ENCODE assay signal across 21 cellular contexts in the genomic region with DNA sequence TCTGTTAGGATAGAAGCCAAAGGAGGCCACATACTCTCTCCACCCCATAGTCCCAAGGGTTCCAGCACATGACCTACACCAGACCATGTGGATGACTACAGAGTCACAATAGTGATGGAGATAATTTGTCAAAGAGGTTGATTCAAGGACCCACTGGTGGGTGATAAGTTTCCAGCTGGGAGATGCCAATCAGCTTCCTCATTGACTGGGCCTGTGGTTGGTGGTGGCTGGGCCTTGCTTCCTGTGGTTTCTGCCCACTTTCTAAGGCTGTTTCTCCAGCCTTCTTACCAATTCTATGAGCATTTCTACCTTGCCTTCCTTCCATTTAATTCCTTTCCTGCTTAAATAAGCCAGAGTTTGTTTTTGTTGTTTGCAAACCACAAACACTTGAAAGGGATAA.
DNase-seq lines count a peak whose midpoint lies in the region; TF ChIP-seq lines count a peak whose summit lies in the region.
"Had no signal": no experiment of that assay in that cellular context is flagged by ENCODE, and none has a peak within 500 bp of the region (broad histone marks: within the 10 kb centered on the region; RNA-seq: fewer than 3 reads in every experiment).

No MANE protein-coding gene starts in this region.

- no peaks in the 10 kb centered on the region for H3K9me3 Mint-ChIP-seq in glutamatergic neuron (ENCODE audit: unreplicated experiment)
- H3K9me3 Mint-ChIP-seq: mesothelial cell of epicardium had no signal

- no peak for TF ChIP-seq CTCF in glutamatergic neuron (IDR thresholded peaks at IDR 0.05; ENCODE audit: partially characterized antibody, unreplicated experiment)

- no peak overlapping the region for H3K27ac Mint-ChIP-seq in glutamatergic neuron (ENCODE audit: unreplicated experiment)
- H3K27ac Mint-ChIP-seq: B cell, mesothelial cell of epicardium had no signal

- H3K27me3 Mint-ChIP-seq in glutamatergic neuron (ENCODE audit: unreplicated experiment): peaks cover 2% of the 10 kb centered on the region

- H3K36me3 Mint-ChIP-seq in glutamatergic neuron (ENCODE audit: unreplicated experiment): no peaks in the 10 kb centered on the region
- H3K36me3 Mint-ChIP-seq: mesothelial cell of epicardium had no signal

- no peaks in the 10 kb centered on the region for H3K4me1 Mint-ChIP-seq in glutamatergic neuron (ENCODE audit: low read depth, unreplicated experiment)
- H3K4me1 Mint-ChIP-seq: B cell, mesothelial cell of epicardium had no signal

- no peak overlapping the region for H3K4me3 Mint-ChIP-seq in glutamatergic neuron (ENCODE audit: unreplicated experiment)
- H3K4me3 Mint-ChIP-seq: B cell, mesothelial cell of epicardium had no signal

- DNase-seq in NOMO-1 (lab: John Stamatoyannopoulos, UW; ENCODE audit: unreplicated experiment in 2 of 2): peak; percentile 6 to 26
- no peak for DNase-seq in NOMO-1 treated with dmso at 0.1 percent for 144 hours (lab: John Stamatoyannopoulos, UW; ENCODE audit: unreplicated experiment)
- peak; percentile 41 to 46 for DNase-seq in Kasumi-1 (lab: John Stamatoyannopoulos, UW)
- peak; percentile 46 for DNase-seq in SKM-1 (lab: John Stamatoyannopoulos, UW; ENCODE audit: unreplicated experiment)
- DNase-seq in kidney tubule cell (ENCODE audit: low spot score): peak; percentile 64
- DNase-seq in cerebellar cortex (ENCODE audit: low spot score): no peak
- no peak for DNase-seq in COR-L47 (lab: John Stamatoyannopoulos, UW)
- DNase-seq in glutamatergic neuron: no peak
- DNase-seq: 8988T; activated CD4-positive, alpha-beta T cell treated with anti-CD3 and anti-CD28 coated beads for 4 hours; activated gamma-delta T cell; cerebellar nuclear complex; MM.1S; NCI-H2029; NCI-H510A; PC-9; SJCRH30; stimulated activated CD4-positive, alpha-beta T cell treated with anti-CD3 and anti-CD28 coated beads, Interleukin-4, amount 100 ng/mL, for 1 hour; uterus had no signal

Comparison
In these comparisons a context has a peak if more than half of its experiments do, and no peak if none do; other contexts are left out.
1. DNase-seq: peak in NOMO-1 (2 of 2), Kasumi-1 (2 of 2), SKM-1 (single experiment) and kidney tubule cell (single experiment); none in NOMO-1 treated with dmso at 0.1 percent for 144 hours (single experiment), cerebellar cortex (single experiment), COR-L47 (single experiment) and glutamatergic neuron (single experiment).